ENCODE assay signal across 1 cellular context in genomic region chr11:104332110-104332509, GRCh38.
TF ChIP-seq lines count a peak whose summit lies in the region.

No MANE protein-coding gene starts in this region.

TF ChIP-seq in GM23338, 12 proteins besides CTCF, POLR2A, EP300 and RAD21 (continued from another document):
- TF ChIP-seq POLR2AphosphoS5 (IDR thresholded peaks at IDR 0.05; ENCODE audit: low read depth), result no peak
- TF ChIP-seq NANOG (IDR thresholded peaks at IDR 0.05; ENCODE audit: borderline replicate concordance), result no peak
